10 cellular contexts compared by ENCODE assay signal in the genomic region with DNA sequence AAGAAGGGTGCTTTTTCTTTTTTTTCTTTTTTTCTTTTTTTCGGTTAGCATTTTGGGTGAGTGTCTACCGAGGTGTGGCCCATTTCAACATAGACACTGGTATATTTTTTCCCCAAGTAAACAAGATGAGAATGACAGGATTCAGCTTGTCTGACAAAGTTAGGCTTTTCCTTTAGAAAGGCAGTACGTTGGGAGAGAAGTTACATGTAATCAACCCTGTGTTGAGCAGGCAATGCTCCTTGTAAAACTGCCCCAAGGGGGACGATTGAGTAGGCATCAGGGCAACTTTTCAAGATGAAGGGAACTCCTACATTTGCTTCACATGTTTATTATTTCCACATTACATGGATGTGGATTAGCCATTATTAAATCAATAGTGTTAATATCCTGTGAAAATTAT. TPM values are rescaled to one million over a fixed set of nuclear protein-coding genes. Genes with fewer than 3 reads are reported as not detected.
DNase-seq lines count a peak whose midpoint lies in the region; ATAC-seq and TF ChIP-seq lines count a peak whose summit lies in the region.
"Had no signal": no experiment of that assay in that cellular context is flagged by ENCODE, and none has a peak within 500 bp of the region (broad histone marks: within the 10 kb centered on the region; RNA-seq: fewer than 3 reads in every experiment).

No MANE protein-coding gene starts in this region.

- no peaks in the 10 kb centered on the region for H3K9me3 Mint-ChIP-seq in activated naive CD4-positive, alpha-beta T cell treated with anti-CD3 and anti-CD28 coated beads, Interleukin-2, amount 10 ng/mL, durations not matched to agents 7 days and 5 days
- no peaks in the 10 kb centered on the region for H3K9me3 Mint-ChIP-seq in activated naive CD4-positive, alpha-beta T cell treated with anti-CD3 and anti-CD28 coated beads, Interleukin-2, amount 50 U/mL, for 72 hours
- no peaks in the 10 kb centered on the region for H3K9me3 Mint-ChIP-seq in mesothelial cell of epicardium

- ATAC-seq in activated naive CD4-positive, alpha-beta T cell treated with anti-CD3 and anti-CD28 coated beads, Interleukin-2, amount 50 U/mL, for 72 hours, result no peak
- ATAC-seq in upper lobe of right lung, result no peak

- peaks cover 74% of the 10 kb centered on the region for H3K4me1 Mint-ChIP-seq in activated naive CD4-positive, alpha-beta T cell treated with anti-CD3 and anti-CD28 coated beads, Interleukin-2, amount 10 ng/mL, durations not matched to agents 7 days and 5 days
- peaks cover 68% of the 10 kb centered on the region for H3K4me1 Mint-ChIP-seq in mesothelial cell of epicardium

- CTCF ChIA-PET in activated naive CD4-positive, alpha-beta T cell treated with anti-CD3 and anti-CD28 coated beads, Interleukin-2, amount 10 ng/mL, durations not matched to agents 7 days and 5 days (lab: Charles Lee), result interaction anchor here (0.7 to 1.6 kb wide), 3 partner anchors 13 to 102 kb away, joined by 3 read pairs; no protein-coding TSS in a partner anchor

- H3K4me3 ChIP-seq in colonic mucosa (peak overlapping the region; percentile 39), upper lobe of right lung (peak overlapping the region; percentile 66)

- H3K4me3 Mint-ChIP-seq in activated naive CD4-positive, alpha-beta T cell treated with anti-CD3 and anti-CD28 coated beads, Interleukin-2, amount 10 ng/mL, durations not matched to agents 7 days and 5 days, result peak overlapping the region; percentile 67
- H3K4me3 Mint-ChIP-seq in mesothelial cell of epicardium, result no peak overlapping the region

- intact Hi-C loops in colonic mucosa (cut with DNase I) (loop anchor here (5.0 kb wide), 1 partner anchor 96 kb away; a partner anchor contains a TSS), upper lobe of right lung (cut with DNase I) (no loop called here)

- H3K9ac ChIP-seq in colonic mucosa (ENCODE audit: low read depth in 2 of 2, low read length in 2 of 2), result peak overlapping the region in 1 of 2 donors; percentile 44

- no peak for DNase-seq in activated naive CD4-positive, alpha-beta T cell treated with anti-CD3 and anti-CD28 coated beads, Interleukin-2, amount 10 ng/mL, durations not matched to agents 7 days and 5 days
- DNase-seq in activated naive CD4-positive, alpha-beta T cell treated with anti-CD3 and anti-CD28 coated beads, Interleukin-2, amount 50 U/mL, for 72 hours (ENCODE audit: low spot score in 2 of 2), result no peak
- no peak for DNase-seq in colonic mucosa
- DNase-seq in mesothelial cell of epicardium (ENCODE audit: low spot score in 2 of 2, unreplicated experiment in 2 of 2), result no peak
- no peak for DNase-seq in upper lobe of right lung
- DNase-seq in iPS-NIHi11 (ENCODE audit: low spot score), result no peak
- no peak for DNase-seq in HPDE6-E6E7 (ENCODE audit: extremely low spot score)
- DNase-seq in dermis blood vessel endothelial cell, result no peak
- DNase-seq: NCI-H524 treated with DMSO at 0.1 percent for 48 hours, T1000 had no signal

- peaks cover 13% of the 10 kb centered on the region for H3K4me1 ChIP-seq in colonic mucosa
- H3K4me1 ChIP-seq in upper lobe of right lung, result peaks cover 59% of the 10 kb centered on the region

- H3K36me3 Mint-ChIP-seq in activated naive CD4-positive, alpha-beta T cell treated with anti-CD3 and anti-CD28 coated beads, Interleukin-2, amount 10 ng/mL, durations not matched to agents 7 days and 5 days, result no peaks in the 10 kb centered on the region
- no peaks in the 10 kb centered on the region for H3K36me3 Mint-ChIP-seq in activated naive CD4-positive, alpha-beta T cell treated with anti-CD3 and anti-CD28 coated beads, Interleukin-2, amount 50 U/mL, for 72 hours
- no peaks in the 10 kb centered on the region for H3K36me3 Mint-ChIP-seq in mesothelial cell of epicardium

- H3K9me3 ChIP-seq in colonic mucosa (no peaks in the 10 kb centered on the region), upper lobe of right lung (no peaks in the 10 kb centered on the region)

- peaks cover 71% of the 10 kb centered on the region for H3K27me3 Mint-ChIP-seq in activated naive CD4-positive, alpha-beta T cell treated with anti-CD3 and anti-CD28 coated beads, Interleukin-2, amount 10 ng/mL, durations not matched to agents 7 days and 5 days
- no peaks in the 10 kb centered on the region for H3K27me3 Mint-ChIP-seq in mesothelial cell of epicardium (ENCODE audit: low read depth)

- H3K36me3 ChIP-seq in colonic mucosa, result no peaks in the 10 kb centered on the region
- no peaks in the 10 kb centered on the region for H3K36me3 ChIP-seq in upper lobe of right lung

- TF ChIP-seq CTCF in colonic mucosa (IDR thresholded peaks at IDR 0.05) (no peak), mesothelial cell of epicardium (IDR thresholded peaks at IDR 0.05; ENCODE audit: unreplicated experiment) (no peak), upper lobe of right lung (IDR thresholded peaks at IDR 0.05) (no peak)

- H3K27ac Mint-ChIP-seq in activated naive CD4-positive, alpha-beta T cell treated with anti-CD3 and anti-CD28 coated beads, Interleukin-2, amount 10 ng/mL, durations not matched to agents 7 days and 5 days, result no peak overlapping the region
- no peak overlapping the region for H3K27ac Mint-ChIP-seq in activated naive CD4-positive, alpha-beta T cell treated with anti-CD3 and anti-CD28 coated beads, Interleukin-2, amount 50 U/mL, for 72 hours
- H3K27ac Mint-ChIP-seq in mesothelial cell of epicardium, result peak overlapping the region; percentile 64

- H3K27ac ChIP-seq in colonic mucosa (peak overlapping the region; percentile 87), upper lobe of right lung (peak overlapping the region; percentile 96)

- no peaks in the 10 kb centered on the region for H3K27me3 ChIP-seq in colonic mucosa
- H3K27me3 ChIP-seq in upper lobe of right lung, result no peaks in the 10 kb centered on the region

RNA-seq across cellular contexts. Expression of a gene that starts 1.7 kb away (rescaled TPM):
- 1 to 10 TPM; 1.4 to 9.2 TPM for total RNA-seq in activated naive CD4-positive, alpha-beta T cell treated with anti-CD3 and anti-CD28 coated beads, Interleukin-2, amount 50 U/mL, for 72 hours
- total RNA-seq in colonic mucosa (100 to 1,000 TPM; 265 to 667 TPM), mesothelial cell of epicardium (16.3 to 19.0 TPM (median 16.5 TPM) in 3 replicates), upper lobe of right lung (286 TPM), dermis blood vessel endothelial cell (318 and 336 TPM in 2 replicates)

Comparison
In these comparisons a context has a peak if more than half of its experiments do, and no peak if none do; other contexts are left out.
1. RNA of a gene that starts 1.7 kb away (total RNA-seq): 265 to 667 TPM in colonic mucosa, 318 to 336 TPM in dermis blood vessel endothelial cell and 286 TPM in upper lobe of right lung (single experiment); 16.3 to 19.0 TPM in mesothelial cell of epicardium and 1.4 to 9.2 TPM in activated naive CD4-positive, alpha-beta T cell treated with anti-CD3 and anti-CD28 coated beads, Interleukin-2, amount 50 U/mL, for 72 hours; every median in the first group is over 10 times any median in the second.